Comparison of ENCODE assay signal across 8 cellular contexts in genomic region chr9:113593682-113594281, GRCh38.
DNase-seq lines count a peak whose midpoint lies in the region; ATAC-seq and TF ChIP-seq lines count a peak whose summit lies in the region.

No MANE protein-coding gene starts in this region.

- POLR2A ChIA-PET in A673 (lab: Charles Lee; ENCODE audit: low non-redundant PET) = interaction anchor here (0.6 to 0.7 kb wide), 3 partner anchors 72 to 946 kb away, joined by 3 to 12 read pairs (median 9); no protein-coding TSS in a partner anchor
- POLR2A ChIA-PET in SK-N-SH (lab: Yijun Ruan, JAX) = interaction anchor here (0.6 to 3.7 kb wide), 9 partner anchors 9 to 414 kb away, joined by 3 to 23 read pairs (median 7); partner anchors contain the start of genes C9orf43, POLE3 and WDR31

- no peak overlapping the region for H3K23ac ChIP-seq in mesenchymal stem cell (ENCODE audit: low read length in 2 of 2)

- TF ChIP-seq EP300 in SK-N-SH (IDR thresholded peaks at IDR 0.05; ENCODE audit: borderline replicate concordance in 1 of 2, low read depth in 1 of 2, low read length in 1 of 2) (0 out of 4 replicates have a peak, but pooled peaks of 1 of the 2 experiments have one; percentile 13), transverse colon (IDR thresholded peaks at IDR 0.05; ENCODE audit: low read depth) (no peak)

- CTCF ChIA-PET in A673 (lab: Charles Lee) (interaction anchor here (0.7 to 6.7 kb wide), 7 partner anchors 8 to 344 kb away, joined by 5 to 203 read pairs (median 10); partner anchors contain the start of gene ALAD), SK-N-SH (lab: Yijun Ruan, JAX) (interaction anchor here (0.6 to 44.7 kb wide), 11 partner anchors 16 to 320 kb away, joined by 3 to 1335 read pairs (median 5); partner anchors contain the start of genes ALAD, C9orf43 and POLE3)

- H4K20me1 ChIP-seq in SK-N-SH (ENCODE audit: insufficient read depth) = peaks cover 30% of the 10 kb centered on the region

- peak overlapping the region; percentile 11 for H2BK120ac ChIP-seq in mesenchymal stem cell (ENCODE audit: low read depth, low read length)

- peaks cover 45% of the 10 kb centered on the region for H3K79me2 ChIP-seq in SK-N-SH (ENCODE audit: insufficient read depth)

- DNase-seq in A673 (ENCODE audit: low spot score) (peak; percentile 97), SK-N-SH (peak; percentile 94), epithelial cell of proximal tubule (ENCODE audit: low read depth) (peak; percentile 84), mesenchymal stem cell (peak; percentile 100), transverse colon (peak; percentile 76), mesenteric fat pad (ENCODE audit: low spot score) (no peak)

- intact Hi-C loops in A673 (cut with micrococcal nuclease; ENCODE audit: unreplicated experiment) = loop anchor here (5.0 to 10.0 kb wide), 2 partner anchors 191 to 319 kb away; partner anchors contain the start of genes ALAD, CDC26 and PRPF4
- intact Hi-C loops in transverse colon (cut with DNase I; ENCODE audit: low total_unique reads) = no loop called here

- no peaks in the 10 kb centered on the region for H3K27me3 ChIP-seq in A673 (replicated peaks; ENCODE audit: insufficient read depth, low read depth, low read length, poor library complexity)
- H3K27me3 ChIP-seq in SK-N-SH (ENCODE audit: insufficient read depth) = no peaks in the 10 kb centered on the region
- no peaks in the 10 kb centered on the region for H3K27me3 ChIP-seq in mesenchymal stem cell (ENCODE audit: control insufficient read depth in 1 of 2, insufficient read depth in 1 of 2, low read length in 2 of 2)
- H3K27me3 ChIP-seq in transverse colon = no peaks in the 10 kb centered on the region

- H2BK12ac ChIP-seq in mesenchymal stem cell (ENCODE audit: low read length in 2 of 2) = peak overlapping the region in 1 of 2 experiments; percentile 71

- ATAC-seq in GM18858 (IDR thresholded peaks at IDR 0.05; ENCODE audit: unreplicated experiment) (peak; percentile 38), HG03139 (IDR thresholded peaks at IDR 0.05; ENCODE audit: unreplicated experiment) (peak; percentile 52)

- no TSS peak for BruUV-seq in A673 (replicated peaks; lab: Mats Ljungman, UMichigan)

- H3F3A ChIP-seq in SK-N-SH (replicated peaks; ENCODE audit: insufficient read depth) = peaks cover 19% of the 10 kb centered on the region

- H3K79me1 ChIP-seq in mesenchymal stem cell (replicated peaks; ENCODE audit: low read length, poor library complexity, severe bottlenecking) = peaks cover 8% of the 10 kb centered on the region

- TF ChIP-seq RAD21 in SK-N-SH (IDR thresholded peaks at IDR 0.05; ENCODE audit: low read length) = no peak; the same call in 1 of the 2 replicates

- H2AFZ ChIP-seq in SK-N-SH (ENCODE audit: low read depth) (no peak overlapping the region; the same call in 1 of the 2 replicates), mesenchymal stem cell (ENCODE audit: low read depth, low read length) (peak overlapping the region; percentile 14)

- in situ Hi-C loops in transverse colon (cut with MboI; ENCODE audit: low pct_ligation_motif_present in 1 of 4, low pct_unique_long_range_greater_than_20kb in 1 of 4, low sequenced_read_pairs in 3 of 4) = loop anchor here (5.0 kb wide), 2 partner anchors 59 to 64 kb away; no protein-coding TSS in a partner anchor

- peak overlapping the region; percentile 70 for H3K27ac ChIP-seq in A673 (ENCODE audit: low read depth, low read length, poor library complexity, severe bottlenecking)
- peak overlapping the region; percentile 87 to 88 for H3K27ac ChIP-seq in SK-N-SH (ENCODE audit: low read depth in 2 of 2, low read length in 1 of 2)
- H3K27ac ChIP-seq in mesenchymal stem cell (ENCODE audit: low read length, poor library complexity, severe bottlenecking) = peak overlapping the region; percentile 78
- peak overlapping the region; percentile 48 to 83 (median 78) for H3K27ac ChIP-seq in transverse colon

- no peaks in the 10 kb centered on the region for H3K9me3 ChIP-seq in A673 (ENCODE audit: low read depth, low read length, poor library complexity, severe bottlenecking)
- no peaks in the 10 kb centered on the region for H3K9me3 ChIP-seq in SK-N-SH
- H3K9me3 ChIP-seq in mesenchymal stem cell (ENCODE audit: control insufficient read depth, low read length) = no peaks in the 10 kb centered on the region
- H3K9me3 ChIP-seq in transverse colon = no peaks in the 10 kb centered on the region

- H3K4me3 ChIP-seq in A673 (ENCODE audit: low read depth, low read length, poor library complexity, severe bottlenecking) = peak overlapping the region; percentile 45
- peak overlapping the region; percentile 85 to 90 for H3K4me3 ChIP-seq in SK-N-SH (ENCODE audit: low read depth in 2 of 2, low read length in 1 of 2)
- peak overlapping the region; percentile 98 for H3K4me3 ChIP-seq in epithelial cell of proximal tubule (ENCODE audit: low read depth, low read length)
- peak overlapping the region; percentile 69 to 87 for H3K4me3 ChIP-seq in mesenchymal stem cell (ENCODE audit: insufficient read depth in 1 of 2, low read depth in 1 of 2, low read length in 2 of 2)
- H3K4me3 ChIP-seq in transverse colon = peak overlapping the region; percentile 12 to 45 (median 28)

- peak overlapping the region; percentile 76 for H4K8ac ChIP-seq in mesenchymal stem cell (ENCODE audit: low read length)

- H2BK15ac ChIP-seq in mesenchymal stem cell (ENCODE audit: low read depth, poor library complexity, severe bottlenecking) = peak overlapping the region; percentile 18

- peak overlapping the region in 1 of 2 experiments; percentile 94 for H3K14ac ChIP-seq in mesenchymal stem cell (ENCODE audit: low read length in 2 of 2)

- H2AK5ac ChIP-seq in mesenchymal stem cell (ENCODE audit: low read length, severe bottlenecking) = peak overlapping the region; percentile 45

- H3K18ac ChIP-seq in mesenchymal stem cell (ENCODE audit: low read depth in 1 of 2, low read length in 2 of 2) = peak overlapping the region; percentile 63 to 92

- WGBS in SK-N-SH (ENCODE audit: low lambda C conversion rate) = 5% methylated on average over 13 of the region's 15 CpGs
- WGBS in mesenchymal stem cell = 1% methylated on average over 15 of the region's 15 CpGs
- 56 to 67% methylated on average over 1 to 14 of the region's 15 CpGs for WGBS in transverse colon (ENCODE audit: low coverage in 1 of 2), 2 donors

- H3K4ac ChIP-seq in mesenchymal stem cell (ENCODE audit: low read depth in 1 of 2, low read length in 2 of 2) = peak overlapping the region; percentile 84 to 88

- no peak for TF ChIP-seq CTCF in A673 (conservative IDR thresholded peaks at IDR 0.05; ENCODE audit: low read depth, low read length)
- TF ChIP-seq CTCF in SK-N-SH (IDR thresholded peaks at IDR 0.05) = no peak
- no peak for TF ChIP-seq CTCF in epithelial cell of proximal tubule (conservative IDR thresholded peaks at IDR 0.05; ENCODE audit: low read depth, low read length)
- no peak for TF ChIP-seq CTCF in transverse colon (IDR thresholded peaks at IDR 0.05)

- H3K4me1 ChIP-seq in A673 (ENCODE audit: insufficient read depth, low read length, poor library complexity, severe bottlenecking) (peaks cover 16% of the 10 kb centered on the region), SK-N-SH (ENCODE audit: control insufficient read depth in 1 of 2, insufficient read depth in 2 of 2, low read depth in 1 of 2, low read length in 1 of 2) (peaks cover 31 to 34% of the 10 kb centered on the region in 2 experiments), mesenchymal stem cell (ENCODE audit: control insufficient read depth, insufficient read depth, low read depth, low read length) (peaks cover 41% of the 10 kb centered on the region), transverse colon (peaks cover 0 to 29% (median 9%) of the 10 kb centered on the region in 4 donors)

- peak overlapping the region; percentile 99 for H3K9ac ChIP-seq in SK-N-SH
- peak overlapping the region; percentile 93 for H3K9ac ChIP-seq in mesenchymal stem cell (ENCODE audit: low read length)

- H4K91ac ChIP-seq in mesenchymal stem cell (ENCODE audit: low read length) = no peak overlapping the region

- peak; percentile 63 for TF ChIP-seq POLR2A in transverse colon (IDR thresholded peaks at IDR 0.05)

- H2BK5ac ChIP-seq in mesenchymal stem cell (ENCODE audit: low read depth, low read length, poor library complexity, severe bottlenecking) = peak overlapping the region; percentile 47

- no peaks in the 10 kb centered on the region for H3K9me2 ChIP-seq in SK-N-SH

- peak overlapping the region; percentile 97 for H3K4me2 ChIP-seq in SK-N-SH
- peak overlapping the region; percentile 62 for H3K4me2 ChIP-seq in mesenchymal stem cell (ENCODE audit: low read length, poor library complexity, severe bottlenecking)

- H3K36me3 ChIP-seq in A673 (ENCODE audit: insufficient read depth, low read length, poor library complexity, severe bottlenecking) (no peaks in the 10 kb centered on the region), SK-N-SH (replicated peaks in 1 of 2; ENCODE audit: control insufficient read depth in 1 of 2, insufficient read depth in 2 of 2, low read length in 1 of 2) (peaks cover 12 to 19% of the 10 kb centered on the region in 2 experiments), mesenchymal stem cell (ENCODE audit: control insufficient read depth in 1 of 2, insufficient read depth in 2 of 2, low read depth in 1 of 2, low read length in 2 of 2) (peaks cover 33 to 51% of the 10 kb centered on the region in 2 experiments), transverse colon (peaks cover 0 to 12% (median 6%) of the 10 kb centered on the region in 4 donors)

TF ChIP-seq in SK-N-SH, 30 proteins besides CTCF, POLR2A, EP300 and RAD21 (continues in another document):
- TF ChIP-seq TAF1 (IDR thresholded peaks at IDR 0.05; ENCODE audit: borderline replicate concordance, low read depth, low read length) (peak; percentile 99), YY1 (IDR thresholded peaks at IDR 0.05; ENCODE audit: low read depth) (no peak), MXI1 (IDR thresholded peaks at IDR 0.05; ENCODE audit: low read depth, low read length) (peak; percentile 93), TCF12 (IDR thresholded peaks at IDR 0.05) (no peak), NFIC (IDR thresholded peaks at IDR 0.05; ENCODE audit: borderline replicate concordance) (peak; percentile 29; the same call in 1 of the 2 replicates), POLR2AphosphoS5 (IDR thresholded peaks at IDR 0.05; ENCODE audit: low read depth, low read length) (peak; percentile 99), USF2 (IDR thresholded peaks at IDR 0.05; ENCODE audit: borderline replicate concordance, low read depth, low read length) (no peak), JUND (IDR thresholded peaks at IDR 0.05) (no peak), MAX (IDR thresholded peaks at IDR 0.05; ENCODE audit: low read depth) (peak; percentile 46; the same call in 1 of the 2 replicates)

Comparison
In these comparisons a context has a peak if more than half of its experiments do, and no peak if none do; other contexts are left out.
1. H3K4me3 ChIP-seq: peak in every context shown above with its lines; median percentile 98 in epithelial cell of proximal tubule; 88 in SK-N-SH; 78 in mesenchymal stem cell; 45 in A673; 28 in transverse colon.